ENCODE assay signal across 9 cellular contexts in genomic region chr2:96264086-96264485, GRCh38. TPM values are rescaled to one million over a fixed set of nuclear protein-coding genes. Genes with fewer than 3 reads are reported as not detected.
DNase-seq lines count a peak whose midpoint lies in the region; ATAC-seq and TF ChIP-seq lines count a peak whose summit lies in the region.
"Had no signal": no experiment of that assay in that cellular context is flagged by ENCODE, and none has a peak within 500 bp of the region (broad histone marks: within the 10 kb centered on the region; RNA-seq: fewer than 3 reads in every experiment).

No MANE protein-coding gene starts in this region.

- H3K9ac ChIP-seq in rectal smooth muscle tissue (ENCODE audit: low read length), result no peak overlapping the region

- ATAC-seq in T-cell (replicated peaks in 1 of 4), result no peak

- peaks cover 18% of the 10 kb centered on the region for H3K36me3 Mint-ChIP-seq in T-cell

- H3K4me3 ChIP-seq in fibroblast of mammary gland (ENCODE audit: control insufficient read depth, low read depth, low read length), result peak overlapping the region; percentile 87
- H3K4me3 ChIP-seq in rectal smooth muscle tissue (ENCODE audit: low read length), result peak overlapping the region; percentile 92

- POLR2A ChIA-PET in T-cell (lab: Charles Lee), result no interaction called here

- H3K27me3 Mint-ChIP-seq in T-cell, result no peaks in the 10 kb centered on the region

- TF ChIP-seq CTCF in fibroblast of mammary gland (conservative IDR thresholded peaks at IDR 0.05; ENCODE audit: control insufficient read depth, insufficient read depth, low read depth, low read length), result no peak

- H3K27ac ChIP-seq in rectal smooth muscle tissue (ENCODE audit: low read depth, low read length), result no peak overlapping the region

- H3K27me3 ChIP-seq in rectal smooth muscle tissue (ENCODE audit: control insufficient read depth, insufficient read depth, low read length), result no peaks in the 10 kb centered on the region

- H3K4me1 ChIP-seq in rectal smooth muscle tissue (ENCODE audit: control insufficient read depth, insufficient read depth, low read length), result peaks cover 25% of the 10 kb centered on the region

- DNase-seq in GM03348 (ENCODE audit: low spot score) (peak; percentile 29), T-cell (no peak), fibroblast of mammary gland (ENCODE audit: low read depth) (peak; percentile 34), HCEC 1CT (no peak), GOT3 (lab: John Stamatoyannopoulos, UW) (no peak), ecto neural progenitor cell (ENCODE audit: low spot score) (no peak)
- DNase-seq in central memory CD4-positive, alpha-beta T cell, result no peak
- DNase-seq: small intestine had no signal

- peaks cover 64 to 75% (median 69%) of the 10 kb centered on the region in 3 donors for H3K4me1 Mint-ChIP-seq in T-cell

- CTCF ChIA-PET in T-cell (lab: Charles Lee), result interaction anchor here in 1 of 2 donors (0.8 kb wide), 1 partner anchor 271 kb away, joined by 3 read pairs; no protein-coding TSS in a partner anchor

- H3K36me3 ChIP-seq in rectal smooth muscle tissue (ENCODE audit: control insufficient read depth, insufficient read depth, low read length), result peaks cover 16% of the 10 kb centered on the region

- H3K27ac Mint-ChIP-seq in T-cell, result peak overlapping the region; percentile 47 to 61

- peak overlapping the region; percentile 79 to 98 (median 84) for H3K4me3 Mint-ChIP-seq in T-cell

- no peaks in the 10 kb centered on the region for H3K9me3 Mint-ChIP-seq in T-cell

RNA-seq across cellular contexts. Expression of gene TMEM127, which starts 1.7 kb away (rescaled TPM):
- total RNA-seq in T-cell, result 10 to 100 TPM; 31.2 to 43.0 (median 40.4) TPM

RNA-seq across cellular contexts. Expression of gene CIAO1, which starts 1.9 kb away (rescaled TPM):
- 10 to 100 TPM; 65.2 to 87.0 (median 80.2) TPM for total RNA-seq in T-cell

RNA-seq across cellular contexts. Expression of gene SNRNP200, which starts 41.3 kb away (rescaled TPM):
- total RNA-seq in T-cell, result 100 to 1,000 TPM; 200 to 254 (median 203) TPM

RNA-seq across cellular contexts. Expression of gene STARD7, which starts 55.5 kb away (rescaled TPM):
- 10 to 100 TPM; 65.0 to 95.3 (median 84.4) TPM for total RNA-seq in T-cell

Comparison
In these comparisons a context has a peak if more than half of its experiments do, and no peak if none do; other contexts are left out.
1. DNase-seq: peak in GM03348 (single experiment) and fibroblast of mammary gland (single experiment); none in T-cell (0 of 34), central memory CD4-positive, alpha-beta T cell (single experiment), HCEC 1CT (single experiment), GOT3 (single experiment) and ecto neural progenitor cell (single experiment).